ENCODE assay signal across 1 cellular context in genomic region chr4:2806392-2807355, GRCh38.
TF ChIP-seq lines count a peak whose summit lies in the region.

No MANE protein-coding gene starts in this region.

TF ChIP-seq in SK-N-SH, 30 proteins besides CTCF, POLR2A, EP300 and RAD21 (continued from another document):
- TF ChIP-seq REST (IDR thresholded peaks at IDR 0.05; ENCODE audit: low read depth, low read length) (no peak), CHD2 (IDR thresholded peaks at IDR 0.05; ENCODE audit: low read length, partially characterized antibody) (no peak)
